Comparison of ENCODE assay signal across 27 cellular contexts in the genomic region with DNA sequence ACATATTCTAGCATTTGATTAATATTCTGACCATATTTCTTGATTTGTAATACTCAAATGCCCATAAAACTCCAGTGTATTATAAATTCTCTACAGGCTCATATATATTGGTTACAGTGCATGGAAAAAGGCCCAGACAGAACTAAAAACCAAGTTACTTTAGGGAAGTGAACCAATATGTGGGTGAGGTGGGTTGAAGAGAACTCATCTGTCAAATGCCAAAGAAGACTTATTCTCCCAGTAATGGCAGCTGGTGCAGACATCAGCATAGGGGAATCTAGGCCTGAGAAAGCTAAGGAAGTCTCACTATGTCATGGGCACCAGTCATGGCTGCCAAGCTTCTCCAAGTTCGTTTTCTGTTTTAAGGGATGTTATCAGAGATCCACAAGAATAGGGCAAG.
"Had no signal": no experiment of that assay in that cellular context is flagged by ENCODE, and none has a peak within 500 bp of the region (broad histone marks: within the 10 kb centered on the region; RNA-seq: fewer than 3 reads in every experiment).

No MANE protein-coding gene starts in this region.

- H3K4me1 ChIP-seq: neural progenitor cell, parathyroid adenoma, psoas muscle, right lobe of liver, sigmoid colon, stomach, thyroid gland, tibial nerve, upper lobe of left lung, vagina had no signal

- H3K9ac ChIP-seq: neural progenitor cell, parathyroid adenoma had no signal

- H3K27me3 Mint-ChIP-seq: progenitor cell of endocrine pancreas; stimulated activated naive CD8-positive, alpha-beta T cell treated with anti-CD3 and anti-CD28 coated beads, Interleukin-15, Interleukin-2, amounts not matched to agents 100 ng/mL and 50 ng/mL, for 24 hours had no signal

- ATAC-seq: natural killer cell; psoas muscle; right cardiac atrium; right lobe of liver; stimulated activated effector memory CD8-positive, alpha-beta T cell treated with anti-CD3 and anti-CD28 coated beads, Interleukin-12 subunit alpha, Interleukin-12 subunit beta, amount 100 ng/mL, for 72 hours had no signal

- H3K27ac Mint-ChIP-seq: natural killer cell; nephron; neural progenitor cell; progenitor cell of endocrine pancreas; stimulated activated effector memory CD8-positive, alpha-beta T cell treated with anti-CD3 and anti-CD28 coated beads, Interleukin-12 subunit alpha, Interleukin-12 subunit beta, amount 100 ng/mL, for 72 hours; stimulated activated naive CD8-positive, alpha-beta T cell treated with anti-CD3 and anti-CD28 coated beads, Interleukin-15, Interleukin-2, amounts not matched to agents 100 ng/mL and 50 ng/mL, for 24 hours had no signal

- H2AFZ ChIP-seq: neural progenitor cell, parathyroid adenoma had no signal

- H3K4me2 ChIP-seq: neural progenitor cell had no signal

- H3K4me3 ChIP-seq: neural progenitor cell, ovary, psoas muscle, right lobe of liver, sigmoid colon, stomach, thoracic aorta, thyroid gland, tibial nerve, upper lobe of left lung, vagina had no signal

- H3K79me2 ChIP-seq: parathyroid adenoma had no signal

- H3K36me3 ChIP-seq: neural progenitor cell had no signal

- H3K27ac ChIP-seq: neural progenitor cell, ovary, parathyroid adenoma, psoas muscle, right lobe of liver, sigmoid colon, stomach, thoracic aorta, thyroid gland, tibial nerve, upper lobe of left lung, vagina had no signal

- H3K27me3 ChIP-seq: neural progenitor cell, ovary, right lobe of liver, sigmoid colon, stomach, thyroid gland, tibial nerve, upper lobe of left lung, vagina had no signal

- H3K9me3 ChIP-seq: thyroid gland had no signal

- H3K4me1 Mint-ChIP-seq: natural killer cell; nephron; neural progenitor cell; stimulated activated effector memory CD8-positive, alpha-beta T cell treated with anti-CD3 and anti-CD28 coated beads, Interleukin-12 subunit alpha, Interleukin-12 subunit beta, amount 100 ng/mL, for 72 hours had no signal

- H3K4me3 Mint-ChIP-seq: natural killer cell; nephron; neural progenitor cell; stimulated activated effector memory CD8-positive, alpha-beta T cell treated with anti-CD3 and anti-CD28 coated beads, Interleukin-12 subunit alpha, Interleukin-12 subunit beta, amount 100 ng/mL, for 72 hours; stimulated activated naive CD8-positive, alpha-beta T cell treated with anti-CD3 and anti-CD28 coated beads, Interleukin-15, Interleukin-2, amounts not matched to agents 100 ng/mL and 50 ng/mL, for 24 hours had no signal

- DNase-seq: natural killer cell; occipital lobe; ovary; posterior cingulate gyrus; psoas muscle; right cardiac atrium; right lobe of liver; sigmoid colon; small intestine; stimulated activated CD4-positive, alpha-beta T cell treated with anti-CD3 and anti-CD28 coated beads, Interleukin-15, amount 100 ng/mL, for 24 hours; stimulated activated CD4-positive, alpha-beta T cell treated with anti-CD3 and anti-CD28 coated beads, Interleukin-2, amount 100 ng/mL, for 24 hours; stimulated activated CD4-positive, alpha-beta T cell treated with anti-CD3 and anti-CD28 coated beads, Interleukin-2, amount 100 ng/mL, for 48 hours; stimulated activated CD4-positive, alpha-beta T cell treated with anti-CD3 and anti-CD28 coated beads, Interleukin-4, amount 100 ng/mL, for 24 hours; stimulated activated naive CD4-positive, alpha-beta T cell treated with Interleukin-2 at 50 U/mL for 16 hours; stomach; thyroid gland; trophoblast cell; upper lobe of left lung had no signal
